Comparison of ENCODE assay signal across 7 cellular contexts in the genomic region with DNA sequence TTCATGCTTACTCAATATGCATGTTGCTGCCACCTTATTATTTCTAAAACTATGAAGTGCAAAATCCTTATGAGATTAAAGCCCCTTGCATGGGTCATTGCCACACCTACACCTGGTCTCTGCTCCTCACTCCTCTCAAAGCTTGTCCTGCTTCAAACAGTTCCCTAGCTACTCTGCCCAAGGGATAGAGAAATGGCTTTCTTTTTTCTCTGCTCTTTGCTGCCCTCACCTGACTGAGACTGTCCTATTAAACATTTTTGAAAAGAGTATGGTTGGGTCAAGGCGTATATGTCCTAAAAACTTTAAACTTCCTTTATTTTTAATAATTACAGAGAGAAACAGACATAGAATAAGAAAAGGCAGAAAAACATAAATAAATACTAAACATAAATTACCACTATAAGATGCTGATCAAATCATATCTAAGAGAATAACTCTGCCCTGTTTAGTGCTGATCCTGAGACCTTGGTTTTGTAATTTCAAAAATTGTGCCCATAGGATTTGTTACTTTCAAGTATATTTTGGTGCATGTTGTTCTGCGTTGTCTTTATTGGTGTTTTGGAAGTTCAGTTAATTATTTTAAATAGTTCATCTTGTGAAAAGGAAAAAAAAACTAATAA.
A peak's percentile ranks its signal among the peaks of the same experiment; 100 is the strongest.
DNase-seq lines count a peak whose midpoint lies in the region; ATAC-seq and TF ChIP-seq lines count a peak whose summit lies in the region.

No MANE protein-coding gene starts in this region.

- H2BK15ac ChIP-seq in neuronal stem cell (ENCODE audit: low read length): no peak overlapping the region

- H2BK120ac ChIP-seq in neuronal stem cell (ENCODE audit: low read depth, low read length): no peak overlapping the region

- no peak overlapping the region for H4K8ac ChIP-seq in neuronal stem cell (ENCODE audit: low read depth, low read length)

- ATAC-seq in GM18868 (IDR thresholded peaks at IDR 0.05; ENCODE audit: unreplicated experiment) (peak; percentile 54), HG03196 (IDR thresholded peaks at IDR 0.05; ENCODE audit: unreplicated experiment) (no peak), GM18861 (IDR thresholded peaks at IDR 0.05; ENCODE audit: unreplicated experiment) (no peak)

- intact Hi-C loops in dorsolateral prefrontal cortex (cut with DNase I) (no loop called here), lower leg skin (cut with DNase I; ENCODE audit: low total_unique reads) (no loop called here)

- H3K4me3 ChIP-seq in dorsolateral prefrontal cortex (no peak overlapping the region), neuronal stem cell (ENCODE audit: low read length in 2 of 2) (no peak overlapping the region), lower leg skin (ENCODE audit: low read depth, poor library complexity, severe bottlenecking) (no peak overlapping the region)

- no peak overlapping the region for H3K14ac ChIP-seq in neuronal stem cell (ENCODE audit: low read length)

- no peaks in the 10 kb centered on the region for H3K79me1 ChIP-seq in neuronal stem cell (ENCODE audit: low read depth, low read length)

- H3K27ac ChIP-seq in dorsolateral prefrontal cortex (no peak overlapping the region), neuronal stem cell (replicated peaks; ENCODE audit: low read length) (no peak overlapping the region)

- H2AK5ac ChIP-seq in neuronal stem cell (ENCODE audit: low read depth, low read length): no peak overlapping the region

- H3K27me3 ChIP-seq in dorsolateral prefrontal cortex: no peaks in the 10 kb centered on the region
- no peaks in the 10 kb centered on the region for H3K27me3 ChIP-seq in neuronal stem cell (ENCODE audit: control insufficient read depth in 3 of 3, insufficient read depth in 3 of 3, low read depth in 1 of 3, low read length in 3 of 3)

- H4K91ac ChIP-seq in neuronal stem cell (ENCODE audit: low read depth, low read length, poor library complexity): no peak overlapping the region

- H2BK12ac ChIP-seq in neuronal stem cell (ENCODE audit: low read length): no peak overlapping the region

- no peaks in the 10 kb centered on the region for H3K4me1 ChIP-seq in neuronal stem cell (ENCODE audit: control insufficient read depth in 2 of 2, insufficient read depth in 1 of 2, low read depth in 1 of 2, low read length in 2 of 2)

- no peak overlapping the region for H3K4me2 ChIP-seq in neuronal stem cell (ENCODE audit: insufficient read depth, low read length, poor library complexity, severe bottlenecking)

- TF ChIP-seq CTCF in dorsolateral prefrontal cortex (IDR thresholded peaks at IDR 0.05 in 54 of 56, conservative IDR thresholded peaks at IDR 0.05 in 2 of 56; ENCODE audit: low read depth in 1 of 56, partially characterized antibody in 56 of 56) (peak in 50 of 56 donors; percentile 17 to 59 (median 43)), lower leg skin (IDR thresholded peaks at IDR 0.05) (no peak)

- no peaks in the 10 kb centered on the region for H3K9me3 ChIP-seq in neuronal stem cell (replicated peaks in 1 of 2; ENCODE audit: control insufficient read depth in 2 of 2, insufficient read depth in 1 of 2, low read depth in 1 of 2, low read length in 2 of 2)

- DNase-seq in NCI-H226 (peak; percentile 6), dorsolateral prefrontal cortex (no peak), neuronal stem cell (ENCODE audit: low spot score) (peak; percentile 20), lower leg skin (ENCODE audit: low spot score in 2 of 2) (no peak)

- no peak overlapping the region for H2BK5ac ChIP-seq in neuronal stem cell (ENCODE audit: low read length)

- no peak overlapping the region for H3K18ac ChIP-seq in neuronal stem cell (ENCODE audit: low read length)

- TF ChIP-seq POLR2A in lower leg skin (IDR thresholded peaks at IDR 0.05): no peak

- no peak overlapping the region for H3K23ac ChIP-seq in neuronal stem cell (ENCODE audit: low read depth, low read length, poor library complexity)

- no CpG with 5 or more reads among the region's 2 CpGs for WGBS in neuronal stem cell (ENCODE audit: extremely low coverage in 2 of 2, insufficient read length in 2 of 2, insufficient replicate concordance in 1 of 2), 2 donors
- WGBS in lower leg skin, 2 donors: 54 to 61% methylated on average over 2 of the region's 2 CpGs

- no peak overlapping the region for H2AFZ ChIP-seq in neuronal stem cell (ENCODE audit: low read length)

- no peak overlapping the region for H3K9ac ChIP-seq in neuronal stem cell (ENCODE audit: low read depth, low read length, poor library complexity)

- H3K36me3 ChIP-seq in neuronal stem cell (replicated peaks in 1 of 2; ENCODE audit: control insufficient read depth in 2 of 2, insufficient read depth in 2 of 2, low read length in 2 of 2): no peaks in the 10 kb centered on the region

- H3K4ac ChIP-seq in neuronal stem cell (ENCODE audit: low read length): no peak overlapping the region

Comparison
In these comparisons a context has a peak if more than half of its experiments do, and no peak if none do; other contexts are left out.
1. DNase-seq: peak in NCI-H226 (single experiment) and neuronal stem cell (single experiment); none in dorsolateral prefrontal cortex (0 of 10) and lower leg skin (0 of 2).
2. CTCF ChIP-seq: peak in dorsolateral prefrontal cortex (50 of 56); none in lower leg skin (0 of 3).